In the genomic region with DNA sequence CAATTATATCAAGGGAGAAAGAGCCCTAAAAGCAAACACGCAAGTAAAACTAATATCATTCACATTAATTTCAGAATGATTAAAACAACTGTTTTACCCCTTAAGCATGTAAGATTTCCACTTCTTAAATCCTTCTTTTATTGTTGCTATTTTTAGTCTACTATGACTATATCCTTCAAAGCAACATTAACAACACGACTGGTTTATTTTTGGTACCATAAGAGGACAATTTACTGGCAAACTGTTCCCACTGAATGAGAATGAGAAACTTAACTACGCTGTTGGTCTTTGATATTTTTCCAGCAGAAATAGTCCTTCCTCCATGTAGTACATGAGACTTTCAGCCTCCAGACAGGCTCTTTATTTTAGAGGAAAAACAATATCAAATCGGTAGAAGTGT, we compare ENCODE assay signal across 32 cellular contexts.
"Had no signal": no experiment of that assay in that cellular context is flagged by ENCODE, and none has a peak within 500 bp of the region (broad histone marks: within the 10 kb centered on the region; RNA-seq: fewer than 3 reads in every experiment).

No MANE protein-coding gene starts in this region.

- H3K27me3 ChIP-seq: adrenal gland, ascending aorta, body of pancreas, brain microvascular endothelial cell, breast epithelium, cardiac muscle cell had no signal

- ATAC-seq: activated naive CD4-positive, alpha-beta T cell treated with anti-CD3 and anti-CD28 coated beads, Interleukin-2, amount 50 U/mL, for 72 hours; activated naive CD8-positive, alpha-beta T cell treated with anti-CD3 and anti-CD28 coated beads, Interleukin-2, amount 50 U/mL, for 24 hours; activated T-cell treated with anti-CD3 and anti-CD28 coated beads, Interleukin-2, amount 50 U/mL, for 4 hours; activated T-cell treated with anti-CD3 and anti-CD28 coated beads, Interleukin-2, amount 50 U/mL, for 72 hours; activated T-helper 17 cell treated with anti-CD3 and anti-CD28 coated beads, Interleukin-2, amount 50 U/mL, for 72 hours; body of pancreas had no signal

- DNase-seq: activated effector memory CD4-positive, alpha-beta T cell treated with anti-CD3 and anti-CD28 coated beads, Interleukin-2, amount 50 U/mL, for 16 hours; activated effector memory CD4-positive, alpha-beta T cell treated with Interleukin-2 at 50 U/mL for 16 hours; activated gamma-delta T cell; activated gamma-delta T cell treated with Interleukin-2 at 50 U/mL for 16 hours; activated naive CD4-positive, alpha-beta T cell; activated naive CD4-positive, alpha-beta T cell treated with anti-CD3 and anti-CD28 coated beads for 36 hours; activated naive CD4-positive, alpha-beta T cell treated with anti-CD3 and anti-CD28 coated beads, Interleukin-2, amount 10 ng/mL, durations not matched to agents 7 days and 5 days; activated naive CD4-positive, alpha-beta T cell treated with anti-CD3 and anti-CD28 coated beads, Interleukin-2, amount 50 U/mL, for 16 hours; activated naive CD4-positive, alpha-beta T cell treated with Interleukin-2 at 50 U/mL for 16 hours; activated naive CD8-positive, alpha-beta T cell treated with anti-CD3 and anti-CD28 coated beads for 36 hours; activated naive CD8-positive, alpha-beta T cell treated with anti-CD3 and anti-CD28 coated beads, Interleukin-2, amount 10 ng/mL, durations not matched to agents 7 days and 5 days; activated naive CD8-positive, alpha-beta T cell treated with anti-CD3 and anti-CD28 coated beads, Interleukin-2, amount 50 U/mL, for 24 hours; activated T-cell treated with anti-CD3 and anti-CD28 coated beads, Interleukin-2, amount 50 U/mL, for 1 hour; activated T-cell treated with anti-CD3 and anti-CD28 coated beads, Interleukin-2, amount 50 U/mL, for 24 hours; activated T-cell treated with anti-CD3 and anti-CD28 coated beads, Interleukin-2, amount 50 U/mL, for 4 hours; activated T-cell treated with anti-CD3 and anti-CD28 coated beads, Interleukin-2, amount 50 U/mL, for 48 hours; activated T-cell treated with anti-CD3 and anti-CD28 coated beads, Interleukin-2, amount 50 U/mL, for 72 hours; adrenal gland; amniotic stem cell; amygdala; anterior cingulate cortex; aorta; body of pancreas; brain microvascular endothelial cell; caudate nucleus; central memory CD4-positive, alpha-beta T cell; cerebellar nuclear complex had no signal

- H3K9me3 ChIP-seq: adrenal gland, ascending aorta, body of pancreas, breast epithelium had no signal

- H3K4me1 ChIP-seq: adrenal gland, ascending aorta, breast epithelium had no signal

- H3K36me3 ChIP-seq: adrenal gland, ascending aorta, brain microvascular endothelial cell, breast epithelium, cardiac muscle cell had no signal

- H3K27ac ChIP-seq: adrenal gland, ascending aorta, body of pancreas, brain microvascular endothelial cell, breast epithelium, cardiac muscle cell had no signal

- H3K4me3 ChIP-seq: adrenal gland, ascending aorta, body of pancreas, breast epithelium, cardiac muscle cell had no signal
